ENCODE assay signal across 30 cellular contexts in genomic region chr7:128358233-128358632, GRCh38.
DNase-seq lines count a peak whose midpoint lies in the region; ATAC-seq lines count a peak whose summit lies in the region.
"Had no signal": no experiment of that assay in that cellular context is flagged by ENCODE, and none has a peak within 500 bp of the region (broad histone marks: within the 10 kb centered on the region; RNA-seq: fewer than 3 reads in every experiment).

No MANE protein-coding gene starts in this region.

- DNase-seq in SIG-M5 treated with dmso at 0.1 percent for 504 hours (lab: John Stamatoyannopoulos, UW; ENCODE audit: unreplicated experiment), result peak; percentile 79
- DNase-seq in SIG-M5 (lab: John Stamatoyannopoulos, UW), result no peak
- peak; percentile 69 for DNase-seq in SKM-1 (lab: John Stamatoyannopoulos, UW; ENCODE audit: unreplicated experiment)
- DNase-seq in islet precursor cell, result peak; percentile 12
- no peak for DNase-seq in epidermal melanocyte (ENCODE audit: insufficient read length, low spot score)
- DNase-seq in activated T-cell treated with anti-CD3 and anti-CD28 coated beads, Interleukin-2, amount 50 U/mL, for 48 hours, result no peak
- DNase-seq in activated gamma-delta T cell treated with Interleukin-2 at 50 U/mL for 16 hours, result no peak
- DNase-seq: 8988T; activated CD4-positive, alpha-beta T cell treated with anti-CD3 and anti-CD28 coated beads for 48 hours; amygdala; brain microvascular endothelial cell; CD8-positive, alpha-beta memory T cell; dorsolateral prefrontal cortex; EL; esophagus squamous epithelium; gastrocnemius medialis; H9; IMR-90; left cardiac atrium; naive thymus-derived CD8-positive, alpha-beta T cell; NCI-H1105; NCI-H187; NCI-H2171 treated with DMSO at 0.1 percent for 48 hours; NCI-H510A; PC-3; stimulated activated CD4-positive, alpha-beta T cell treated with anti-CD3 and anti-CD28 coated beads, Interleukin-4, amount 100 ng/mL, for 24 hours; SW 1271; T-helper 9 cell; transverse colon had no signal

- no peak for ATAC-seq in HG03469 (IDR thresholded peaks at IDR 0.05; ENCODE audit: unreplicated experiment)
- ATAC-seq: gastrocnemius medialis; left cardiac atrium; naive thymus-derived CD8-positive, alpha-beta T cell; PC-3 had no signal

Comparison
In these comparisons a context has a peak if more than half of its experiments do, and no peak if none do; other contexts are left out.
1. DNase-seq: peak in SIG-M5 treated with dmso at 0.1 percent for 504 hours (single experiment), SKM-1 (single experiment) and islet precursor cell (single experiment); none in SIG-M5 (single experiment), epidermal melanocyte (single experiment), activated T-cell treated with anti-CD3 and anti-CD28 coated beads, Interleukin-2, amount 50 U/mL, for 48 hours (0 of 2) and activated gamma-delta T cell treated with Interleukin-2 at 50 U/mL for 16 hours (single experiment).